Comparison of ENCODE assay signal across 1 cellular context in the genomic region with DNA sequence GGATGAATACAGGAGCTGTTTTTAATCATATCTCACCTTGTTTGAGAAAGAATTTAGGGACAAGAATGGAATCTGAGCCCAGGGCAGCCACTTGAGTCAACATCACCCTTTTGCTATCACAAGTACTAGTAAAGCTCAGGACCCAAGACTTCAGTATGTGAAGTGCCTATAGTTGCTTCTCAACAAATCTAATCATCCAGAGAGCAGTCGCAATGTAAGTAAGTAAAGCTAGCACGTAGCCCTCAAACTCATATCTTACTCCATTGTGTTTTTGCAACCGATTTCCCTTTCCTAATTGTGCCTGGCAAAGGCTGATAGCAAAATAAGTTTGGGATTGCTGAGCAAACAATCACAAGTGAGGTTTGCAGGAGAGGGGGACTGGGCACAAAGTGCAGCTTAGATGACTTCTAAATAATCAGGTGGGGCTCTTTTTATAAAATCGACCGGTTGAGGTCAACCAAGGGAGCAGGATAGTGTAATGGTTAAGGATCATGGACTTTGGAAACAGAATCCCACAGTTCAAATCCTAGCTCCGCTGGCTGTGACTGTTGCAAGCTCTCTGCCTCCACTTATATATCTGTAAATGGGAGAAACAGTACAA.
A peak's percentile ranks its signal among the peaks of the same experiment; 100 is the strongest.
TF ChIP-seq lines count a peak whose summit lies in the region.

No MANE protein-coding gene starts in this region.

TF ChIP-seq in HepG2, 621 proteins besides CTCF, POLR2A, EP300 and RAD21 (continued from another document and continues in another):
- peak; percentile 41; the same call in 1 of the 2 replicates for TF ChIP-seq HMG20A (CRISPR knock-in tag; IDR thresholded peaks at IDR 0.05; ENCODE audit: borderline replicate concordance)
- TF ChIP-seq, protein P1, sequence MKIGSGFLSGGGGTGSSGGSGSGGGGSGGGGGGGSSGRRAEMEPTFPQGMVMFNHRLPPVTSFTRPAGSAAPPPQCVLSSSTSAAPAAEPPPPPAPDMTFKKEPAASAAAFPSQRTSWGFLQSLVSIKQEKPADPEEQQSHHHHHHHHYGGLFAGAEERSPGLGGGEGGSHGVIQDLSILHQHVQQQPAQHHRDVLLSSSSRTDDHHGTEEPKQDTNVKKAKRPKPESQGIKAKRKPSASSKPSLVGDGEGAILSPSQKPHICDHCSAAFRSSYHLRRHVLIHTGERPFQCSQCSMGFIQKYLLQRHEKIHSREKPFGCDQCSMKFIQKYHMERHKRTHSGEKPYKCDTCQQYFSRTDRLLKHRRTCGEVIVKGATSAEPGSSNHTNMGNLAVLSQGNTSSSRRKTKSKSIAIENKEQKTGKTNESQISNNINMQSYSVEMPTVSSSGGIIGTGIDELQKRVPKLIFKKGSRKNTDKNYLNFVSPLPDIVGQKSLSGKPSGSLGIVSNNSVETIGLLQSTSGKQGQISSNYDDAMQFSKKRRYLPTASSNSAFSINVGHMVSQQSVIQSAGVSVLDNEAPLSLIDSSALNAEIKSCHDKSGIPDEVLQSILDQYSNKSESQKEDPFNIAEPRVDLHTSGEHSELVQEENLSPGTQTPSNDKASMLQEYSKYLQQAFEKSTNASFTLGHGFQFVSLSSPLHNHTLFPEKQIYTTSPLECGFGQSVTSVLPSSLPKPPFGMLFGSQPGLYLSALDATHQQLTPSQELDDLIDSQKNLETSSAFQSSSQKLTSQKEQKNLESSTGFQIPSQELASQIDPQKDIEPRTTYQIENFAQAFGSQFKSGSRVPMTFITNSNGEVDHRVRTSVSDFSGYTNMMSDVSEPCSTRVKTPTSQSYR (CRISPR knock-in tag; IDR thresholded peaks at IDR 0.05; ENCODE audit: borderline replicate concordance): 0 out of 2 replicates have a peak, but pooled peaks have one; percentile 27
- TF ChIP-seq, protein P2, sequence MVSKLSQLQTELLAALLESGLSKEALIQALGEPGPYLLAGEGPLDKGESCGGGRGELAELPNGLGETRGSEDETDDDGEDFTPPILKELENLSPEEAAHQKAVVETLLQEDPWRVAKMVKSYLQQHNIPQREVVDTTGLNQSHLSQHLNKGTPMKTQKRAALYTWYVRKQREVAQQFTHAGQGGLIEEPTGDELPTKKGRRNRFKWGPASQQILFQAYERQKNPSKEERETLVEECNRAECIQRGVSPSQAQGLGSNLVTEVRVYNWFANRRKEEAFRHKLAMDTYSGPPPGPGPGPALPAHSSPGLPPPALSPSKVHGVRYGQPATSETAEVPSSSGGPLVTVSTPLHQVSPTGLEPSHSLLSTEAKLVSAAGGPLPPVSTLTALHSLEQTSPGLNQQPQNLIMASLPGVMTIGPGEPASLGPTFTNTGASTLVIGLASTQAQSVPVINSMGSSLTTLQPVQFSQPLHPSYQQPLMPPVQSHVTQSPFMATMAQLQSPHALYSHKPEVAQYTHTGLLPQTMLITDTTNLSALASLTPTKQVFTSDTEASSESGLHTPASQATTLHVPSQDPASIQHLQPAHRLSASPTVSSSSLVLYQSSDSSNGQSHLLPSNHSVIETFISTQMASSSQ (IDR thresholded peaks at IDR 0.05; ENCODE audit: low read depth): 0 out of 2 replicates have a peak, but pooled peaks have one; percentile 16
- TF ChIP-seq, protein P2 (CRISPR knock-in tag; IDR thresholded peaks at IDR 0.05; ENCODE audit: borderline replicate concordance): peak; percentile 37; the same call in 1 of the 2 replicates
- TF ChIP-seq HDAC1 (CRISPR knock-in tag; IDR thresholded peaks at IDR 0.05): peak; percentile 51; the same call in 1 of the 2 replicates
- peak; percentile 85 for TF ChIP-seq MIXL1 (CRISPR knock-in tag; IDR thresholded peaks at IDR 0.05)
- TF ChIP-seq, protein P3, sequence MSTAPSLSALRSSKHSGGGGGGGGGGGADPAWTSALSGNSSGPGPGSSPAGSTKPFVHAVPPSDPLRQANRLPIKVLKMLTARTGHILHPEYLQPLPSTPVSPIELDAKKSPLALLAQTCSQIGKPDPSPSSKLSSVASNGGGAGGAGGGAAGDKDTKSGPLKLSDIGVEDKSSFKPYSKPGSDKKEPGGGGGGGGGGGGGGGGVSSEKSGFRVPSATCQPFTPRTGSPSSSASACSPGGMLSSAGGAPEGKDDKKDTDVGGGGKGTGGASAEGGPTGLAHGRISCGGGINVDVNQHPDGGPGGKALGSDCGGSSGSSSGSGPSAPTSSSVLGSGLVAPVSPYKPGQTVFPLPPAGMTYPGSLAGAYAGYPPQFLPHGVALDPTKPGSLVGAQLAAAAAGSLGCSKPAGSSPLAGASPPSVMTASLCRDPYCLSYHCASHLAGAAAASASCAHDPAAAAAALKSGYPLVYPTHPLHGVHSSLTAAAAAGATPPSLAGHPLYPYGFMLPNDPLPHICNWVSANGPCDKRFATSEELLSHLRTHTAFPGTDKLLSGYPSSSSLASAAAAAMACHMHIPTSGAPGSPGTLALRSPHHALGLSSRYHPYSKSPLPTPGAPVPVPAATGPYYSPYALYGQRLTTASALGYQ (CRISPR knock-in tag; IDR thresholded peaks at IDR 0.05): peak; percentile 64
- TF ChIP-seq SOX6 (IDR thresholded peaks at IDR 0.05): no peak
- peak; percentile 84 for TF ChIP-seq SOX6 (CRISPR knock-in tag; IDR thresholded peaks at IDR 0.05)
- peak; percentile 44; the same call in 1 of the 2 replicates for TF ChIP-seq KDM3A (CRISPR knock-in tag; IDR thresholded peaks at IDR 0.05; ENCODE audit: low read depth)
- TF ChIP-seq THAP11 (CRISPR knock-in tag; IDR thresholded peaks at IDR 0.05): peak; percentile 43; the same call in 1 of the 2 replicates
- TF ChIP-seq ETV5 (CRISPR knock-in tag; IDR thresholded peaks at IDR 0.05; ENCODE audit: borderline replicate concordance): peak; percentile 17; the same call in 1 of the 2 replicates
- 0 out of 2 replicates have a peak, but pooled peaks have one; percentile 2 for TF ChIP-seq ZNF317 (CRISPR knock-in tag; IDR thresholded peaks at IDR 0.05)
- TF ChIP-seq, protein P4, sequence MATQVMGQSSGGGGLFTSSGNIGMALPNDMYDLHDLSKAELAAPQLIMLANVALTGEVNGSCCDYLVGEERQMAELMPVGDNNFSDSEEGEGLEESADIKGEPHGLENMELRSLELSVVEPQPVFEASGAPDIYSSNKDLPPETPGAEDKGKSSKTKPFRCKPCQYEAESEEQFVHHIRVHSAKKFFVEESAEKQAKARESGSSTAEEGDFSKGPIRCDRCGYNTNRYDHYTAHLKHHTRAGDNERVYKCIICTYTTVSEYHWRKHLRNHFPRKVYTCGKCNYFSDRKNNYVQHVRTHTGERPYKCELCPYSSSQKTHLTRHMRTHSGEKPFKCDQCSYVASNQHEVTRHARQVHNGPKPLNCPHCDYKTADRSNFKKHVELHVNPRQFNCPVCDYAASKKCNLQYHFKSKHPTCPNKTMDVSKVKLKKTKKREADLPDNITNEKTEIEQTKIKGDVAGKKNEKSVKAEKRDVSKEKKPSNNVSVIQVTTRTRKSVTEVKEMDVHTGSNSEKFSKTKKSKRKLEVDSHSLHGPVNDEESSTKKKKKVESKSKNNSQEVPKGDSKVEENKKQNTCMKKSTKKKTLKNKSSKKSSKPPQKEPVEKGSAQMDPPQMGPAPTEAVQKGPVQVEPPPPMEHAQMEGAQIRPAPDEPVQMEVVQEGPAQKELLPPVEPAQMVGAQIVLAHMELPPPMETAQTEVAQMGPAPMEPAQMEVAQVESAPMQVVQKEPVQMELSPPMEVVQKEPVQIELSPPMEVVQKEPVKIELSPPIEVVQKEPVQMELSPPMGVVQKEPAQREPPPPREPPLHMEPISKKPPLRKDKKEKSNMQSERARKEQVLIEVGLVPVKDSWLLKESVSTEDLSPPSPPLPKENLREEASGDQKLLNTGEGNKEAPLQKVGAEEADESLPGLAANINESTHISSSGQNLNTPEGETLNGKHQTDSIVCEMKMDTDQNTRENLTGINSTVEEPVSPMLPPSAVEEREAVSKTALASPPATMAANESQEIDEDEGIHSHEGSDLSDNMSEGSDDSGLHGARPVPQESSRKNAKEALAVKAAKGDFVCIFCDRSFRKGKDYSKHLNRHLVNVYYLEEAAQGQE (IDR thresholded peaks at IDR 0.05; ENCODE audit: borderline replicate concordance in 1 of 2, low read depth in 1 of 2, low read length in 2 of 2): no peak
- TF ChIP-seq ZNF772 (CRISPR knock-in tag; IDR thresholded peaks at IDR 0.05): 0 out of 2 replicates have a peak, but pooled peaks have one; percentile 27
- TF ChIP-seq, protein P5, sequence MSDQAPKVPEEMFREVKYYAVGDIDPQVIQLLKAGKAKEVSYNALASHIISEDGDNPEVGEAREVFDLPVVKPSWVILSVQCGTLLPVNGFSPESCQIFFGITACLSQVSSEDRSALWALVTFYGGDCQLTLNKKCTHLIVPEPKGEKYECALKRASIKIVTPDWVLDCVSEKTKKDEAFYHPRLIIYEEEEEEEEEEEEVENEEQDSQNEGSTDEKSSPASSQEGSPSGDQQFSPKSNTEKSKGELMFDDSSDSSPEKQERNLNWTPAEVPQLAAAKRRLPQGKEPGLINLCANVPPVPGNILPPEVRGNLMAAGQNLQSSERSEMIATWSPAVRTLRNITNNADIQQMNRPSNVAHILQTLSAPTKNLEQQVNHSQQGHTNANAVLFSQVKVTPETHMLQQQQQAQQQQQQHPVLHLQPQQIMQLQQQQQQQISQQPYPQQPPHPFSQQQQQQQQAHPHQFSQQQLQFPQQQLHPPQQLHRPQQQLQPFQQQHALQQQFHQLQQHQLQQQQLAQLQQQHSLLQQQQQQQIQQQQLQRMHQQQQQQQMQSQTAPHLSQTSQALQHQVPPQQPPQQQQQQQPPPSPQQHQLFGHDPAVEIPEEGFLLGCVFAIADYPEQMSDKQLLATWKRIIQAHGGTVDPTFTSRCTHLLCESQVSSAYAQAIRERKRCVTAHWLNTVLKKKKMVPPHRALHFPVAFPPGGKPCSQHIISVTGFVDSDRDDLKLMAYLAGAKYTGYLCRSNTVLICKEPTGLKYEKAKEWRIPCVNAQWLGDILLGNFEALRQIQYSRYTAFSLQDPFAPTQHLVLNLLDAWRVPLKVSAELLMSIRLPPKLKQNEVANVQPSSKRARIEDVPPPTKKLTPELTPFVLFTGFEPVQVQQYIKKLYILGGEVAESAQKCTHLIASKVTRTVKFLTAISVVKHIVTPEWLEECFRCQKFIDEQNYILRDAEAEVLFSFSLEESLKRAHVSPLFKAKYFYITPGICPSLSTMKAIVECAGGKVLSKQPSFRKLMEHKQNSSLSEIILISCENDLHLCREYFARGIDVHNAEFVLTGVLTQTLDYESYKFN (CRISPR knock-in tag; conservative IDR thresholded peaks at IDR 0.05): peak; percentile 93
- no peak for TF ChIP-seq ZNF460 (CRISPR knock-in tag; IDR thresholded peaks at IDR 0.05; ENCODE audit: borderline replicate concordance)
- peak; percentile 29; the same call in 1 of the 2 replicates for TF ChIP-seq SAP130 (CRISPR knock-in tag; IDR thresholded peaks at IDR 0.05; ENCODE audit: low read depth)
- peak; percentile 91 for TF ChIP-seq ONECUT2 (CRISPR knock-in tag; IDR thresholded peaks at IDR 0.05)
- TF ChIP-seq SOX5 (CRISPR knock-in tag; IDR thresholded peaks at IDR 0.05; ENCODE audit: borderline replicate concordance): peak; percentile 57; the same call in 1 of the 2 replicates
- TF ChIP-seq RXRA (CRISPR knock-in tag; IDR thresholded peaks at IDR 0.05): peak; percentile 50; the same call in 1 of the 2 replicates
- TF ChIP-seq, protein P6, sequence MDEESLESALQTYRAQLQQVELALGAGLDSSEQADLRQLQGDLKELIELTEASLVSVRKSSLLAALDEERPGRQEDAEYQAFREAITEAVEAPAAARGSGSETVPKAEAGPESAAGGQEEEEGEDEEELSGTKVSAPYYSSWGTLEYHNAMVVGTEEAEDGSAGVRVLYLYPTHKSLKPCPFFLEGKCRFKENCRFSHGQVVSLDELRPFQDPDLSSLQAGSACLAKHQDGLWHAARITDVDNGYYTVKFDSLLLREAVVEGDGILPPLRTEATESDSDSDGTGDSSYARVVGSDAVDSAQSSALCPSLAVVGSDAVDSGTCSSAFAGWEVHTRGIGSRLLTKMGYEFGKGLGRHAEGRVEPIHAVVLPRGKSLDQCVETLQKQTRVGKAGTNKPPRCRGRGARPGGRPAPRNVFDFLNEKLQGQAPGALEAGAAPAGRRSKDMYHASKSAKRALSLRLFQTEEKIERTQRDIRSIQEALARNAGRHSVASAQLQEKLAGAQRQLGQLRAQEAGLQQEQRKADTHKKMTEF (CRISPR knock-in tag; IDR thresholded peaks at IDR 0.05): peak; percentile 67; the same call in 1 of the 2 replicates
- TF ChIP-seq NFRKB (IDR thresholded peaks at IDR 0.05): no peak
- no peak for TF ChIP-seq MAFF (IDR thresholded peaks at IDR 0.05; ENCODE audit: low read depth, low read length)
- TF ChIP-seq, protein P7, sequence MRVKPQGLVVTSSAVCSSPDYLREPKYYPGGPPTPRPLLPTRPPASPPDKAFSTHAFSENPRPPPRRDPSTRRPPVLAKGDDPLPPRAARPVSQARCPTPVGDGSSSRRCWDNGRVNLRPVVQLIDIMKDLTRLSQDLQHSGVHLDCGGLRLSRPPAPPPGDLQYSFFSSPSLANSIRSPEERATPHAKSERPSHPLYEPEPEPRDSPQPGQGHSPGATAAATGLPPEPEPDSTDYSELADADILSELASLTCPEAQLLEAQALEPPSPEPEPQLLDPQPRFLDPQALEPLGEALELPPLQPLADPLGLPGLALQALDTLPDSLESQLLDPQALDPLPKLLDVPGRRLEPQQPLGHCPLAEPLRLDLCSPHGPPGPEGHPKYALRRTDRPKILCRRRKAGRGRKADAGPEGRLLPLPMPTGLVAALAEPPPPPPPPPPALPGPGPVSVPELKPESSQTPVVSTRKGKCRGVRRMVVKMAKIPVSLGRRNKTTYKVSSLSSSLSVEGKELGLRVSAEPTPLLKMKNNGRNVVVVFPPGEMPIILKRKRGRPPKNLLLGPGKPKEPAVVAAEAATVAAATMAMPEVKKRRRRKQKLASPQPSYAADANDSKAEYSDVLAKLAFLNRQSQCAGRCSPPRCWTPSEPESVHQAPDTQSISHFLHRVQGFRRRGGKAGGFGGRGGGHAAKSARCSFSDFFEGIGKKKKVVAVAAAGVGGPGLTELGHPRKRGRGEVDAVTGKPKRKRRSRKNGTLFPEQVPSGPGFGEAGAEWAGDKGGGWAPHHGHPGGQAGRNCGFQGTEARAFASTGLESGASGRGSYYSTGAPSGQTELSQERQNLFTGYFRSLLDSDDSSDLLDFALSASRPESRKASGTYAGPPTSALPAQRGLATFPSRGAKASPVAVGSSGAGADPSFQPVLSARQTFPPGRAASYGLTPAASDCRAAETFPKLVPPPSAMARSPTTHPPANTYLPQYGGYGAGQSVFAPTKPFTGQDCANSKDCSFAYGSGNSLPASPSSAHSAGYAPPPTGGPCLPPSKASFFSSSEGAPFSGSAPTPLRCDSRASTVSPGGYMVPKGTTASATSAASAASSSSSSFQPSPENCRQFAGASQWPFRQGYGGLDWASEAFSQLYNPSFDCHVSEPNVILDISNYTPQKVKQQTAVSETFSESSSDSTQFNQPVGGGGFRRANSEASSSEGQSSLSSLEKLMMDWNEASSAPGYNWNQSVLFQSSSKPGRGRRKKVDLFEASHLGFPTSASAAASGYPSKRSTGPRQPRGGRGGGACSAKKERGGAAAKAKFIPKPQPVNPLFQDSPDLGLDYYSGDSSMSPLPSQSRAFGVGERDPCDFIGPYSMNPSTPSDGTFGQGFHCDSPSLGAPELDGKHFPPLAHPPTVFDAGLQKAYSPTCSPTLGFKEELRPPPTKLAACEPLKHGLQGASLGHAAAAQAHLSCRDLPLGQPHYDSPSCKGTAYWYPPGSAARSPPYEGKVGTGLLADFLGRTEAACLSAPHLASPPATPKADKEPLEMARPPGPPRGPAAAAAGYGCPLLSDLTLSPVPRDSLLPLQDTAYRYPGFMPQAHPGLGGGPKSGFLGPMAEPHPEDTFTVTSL (CRISPR knock-in tag; IDR thresholded peaks at IDR 0.05; ENCODE audit: borderline replicate concordance): peak; percentile 77; the same call in 1 of the 2 replicates
